Comparison of ENCODE assay signal across 26 cellular contexts in the genomic region with DNA sequence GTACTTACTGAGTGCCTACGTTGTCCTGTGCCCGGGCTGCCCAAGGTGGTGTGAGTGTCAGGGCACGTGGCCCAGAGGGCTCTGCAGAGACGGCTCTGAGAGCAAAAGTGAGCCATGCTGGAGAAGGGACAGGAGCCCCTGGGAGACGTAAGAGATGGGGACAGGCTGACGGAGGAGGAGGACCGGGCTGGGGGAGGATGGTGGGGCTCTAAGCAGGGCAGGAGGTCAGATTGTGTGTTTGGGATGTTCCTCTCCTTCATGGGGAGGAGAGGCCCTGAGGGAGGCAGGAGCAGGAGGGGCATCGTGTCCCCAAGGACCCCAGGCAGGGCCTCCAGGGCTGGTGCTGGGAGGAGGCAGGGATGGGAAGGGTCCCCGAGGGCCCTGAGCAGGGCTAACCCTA.
"Had no signal": no experiment of that assay in that cellular context is flagged by ENCODE, and none has a peak within 500 bp of the region (broad histone marks: within the 10 kb centered on the region; RNA-seq: fewer than 3 reads in every experiment).

No MANE protein-coding gene starts in this region.

- H3K36me3 ChIP-seq: breast epithelium, heart right ventricle, left lung, neutrophil, ovary, thoracic aorta, uterus had no signal

- H3K27me3 Mint-ChIP-seq: activated CD4-positive, alpha-beta T cell treated with anti-CD3 and anti-CD28 coated beads, Interleukin-2, amount 10 ng/mL, durations not matched to agents 7 days and 5 days; activated CD8-positive, alpha-beta T cell treated with anti-CD3 and anti-CD28 coated beads for 36 hours; progenitor cell of endocrine pancreas; stimulated activated naive CD8-positive, alpha-beta T cell treated with anti-CD3 and anti-CD28 coated beads, Interleukin-15, Interleukin-2, amounts not matched to agents 100 ng/mL and 50 ng/mL, for 24 hours had no signal

- H3K9me3 ChIP-seq: breast epithelium, left lung, neutrophil, ovary, thoracic aorta, uterus had no signal

- H3K27ac Mint-ChIP-seq: activated CD4-positive, alpha-beta T cell treated with anti-CD3 and anti-CD28 coated beads, Interleukin-2, amount 10 ng/mL, durations not matched to agents 7 days and 5 days; activated CD8-positive, alpha-beta T cell treated with anti-CD3 and anti-CD28 coated beads for 36 hours; activated naive CD4-positive, alpha-beta T cell treated with anti-CD3 and anti-CD28 coated beads, Interleukin-2, amount 50 U/mL, for 72 hours; activated T-cell treated with anti-CD3 and anti-CD28 coated beads, Interleukin-2, amount 50 U/mL, for 72 hours; endodermal cell; nephron; progenitor cell of endocrine pancreas; stimulated activated naive CD8-positive, alpha-beta T cell treated with anti-CD3 and anti-CD28 coated beads, Interleukin-15, Interleukin-2, amounts not matched to agents 100 ng/mL and 50 ng/mL, for 24 hours had no signal

- H3K9me3 Mint-ChIP-seq: activated CD8-positive, alpha-beta T cell treated with anti-CD3 and anti-CD28 coated beads for 36 hours; activated naive CD4-positive, alpha-beta T cell treated with anti-CD3 and anti-CD28 coated beads, Interleukin-2, amount 50 U/mL, for 72 hours; activated T-cell treated with anti-CD3 and anti-CD28 coated beads, Interleukin-2, amount 50 U/mL, for 72 hours; stimulated activated naive CD8-positive, alpha-beta T cell treated with anti-CD3 and anti-CD28 coated beads, Interleukin-15, Interleukin-2, amounts not matched to agents 100 ng/mL and 50 ng/mL, for 24 hours had no signal

- ATAC-seq: activated CD8-positive, alpha-beta T cell treated with anti-CD3 and anti-CD28 coated beads for 36 hours; esophagus mucosa; heart right ventricle; left lung; sciatic nerve had no signal

- H3K27ac ChIP-seq: breast epithelium, heart right ventricle, left lung, neutrophil, ovary, skin epidermis, thoracic aorta, uterus had no signal

- H3K4me3 Mint-ChIP-seq: activated CD4-positive, alpha-beta T cell treated with anti-CD3 and anti-CD28 coated beads, Interleukin-2, amount 10 ng/mL, durations not matched to agents 7 days and 5 days; activated CD8-positive, alpha-beta T cell treated with anti-CD3 and anti-CD28 coated beads for 36 hours; activated T-cell treated with anti-CD3 and anti-CD28 coated beads, Interleukin-2, amount 50 U/mL, for 72 hours; endodermal cell; nephron; stimulated activated naive CD8-positive, alpha-beta T cell treated with anti-CD3 and anti-CD28 coated beads, Interleukin-15, Interleukin-2, amounts not matched to agents 100 ng/mL and 50 ng/mL, for 24 hours had no signal

- H3K4me1 ChIP-seq: breast epithelium, heart right ventricle, left lung, uterus had no signal

- DNase-seq: activated CD4-positive, alpha-beta T cell treated with anti-CD3 and anti-CD28 coated beads, Interleukin-2, amount 10 ng/mL, durations not matched to agents 7 days and 5 days; activated CD4-positive, CD25-positive, alpha-beta regulatory T cell treated with anti-CD3 and anti-CD28 coated beads, Interleukin-2, amount 50 U/mL, for 72 hours; activated CD8-positive, alpha-beta T cell treated with anti-CD3 and anti-CD28 coated beads for 36 hours; activated naive CD4-positive, alpha-beta T cell; activated T-cell treated with anti-CD3 and anti-CD28 coated beads for 4 hours; activated T-cell treated with anti-CD3 and anti-CD28 coated beads, Interleukin-2, amount 50 U/mL, for 72 hours; central memory CD4-positive, alpha-beta T cell; endodermal cell; foreskin melanocyte; heart right ventricle; left lung; ovary; stimulated activated CD4-positive, alpha-beta T cell treated with anti-CD3 and anti-CD28 coated beads, Interleukin-12 subunit alpha, Interleukin-12 subunit beta, amount 100 ng/mL, for 4 hours; stimulated activated CD4-positive, alpha-beta T cell treated with anti-CD3 and anti-CD28 coated beads, Interleukin-4, amount 100 ng/mL, for 1 hour; trophoblast cell; uterus had no signal

- H3K4me1 Mint-ChIP-seq: activated CD4-positive, alpha-beta T cell treated with anti-CD3 and anti-CD28 coated beads, Interleukin-2, amount 10 ng/mL, durations not matched to agents 7 days and 5 days had no signal

- H3K4me3 ChIP-seq: breast epithelium, heart right ventricle, left lung, ovary, skin epidermis, thoracic aorta, uterus had no signal

- H3K27me3 ChIP-seq: left lung, neutrophil, ovary, uterus had no signal
